In the genomic region with DNA sequence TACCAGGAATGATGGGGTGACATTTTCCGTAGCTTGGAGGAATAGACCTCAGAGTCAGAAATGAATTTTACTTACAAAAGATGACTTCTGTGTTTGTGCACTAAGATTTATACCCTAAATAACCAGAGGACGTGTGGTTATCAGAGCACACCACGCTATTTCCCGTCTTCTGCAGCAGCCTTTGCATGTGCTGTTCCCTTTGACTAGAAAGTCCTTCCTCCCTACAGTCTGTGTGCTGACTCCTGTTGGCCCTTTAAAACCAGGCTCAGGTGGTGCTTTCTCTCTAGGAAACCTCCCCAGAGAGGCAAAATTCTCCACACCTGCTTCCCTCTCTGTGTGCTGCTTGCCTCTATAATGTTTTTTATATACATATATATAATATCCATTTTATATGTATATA, we compare ENCODE assay signal across 23 cellular contexts.
DNase-seq lines count a peak whose midpoint lies in the region; ATAC-seq, FAIRE-seq and TF ChIP-seq lines count a peak whose summit lies in the region.
"Had no signal": no experiment of that assay in that cellular context is flagged by ENCODE, and none has a peak within 500 bp of the region (broad histone marks: within the 10 kb centered on the region; RNA-seq: fewer than 3 reads in every experiment).

No MANE protein-coding gene starts in this region.

- POLR2A ChIA-PET in activated CD4-positive, alpha-beta T cell treated with anti-CD3 and anti-CD28 coated beads for 36 hours (lab: Charles Lee), result no interaction called here

- no peak for DNase-seq in activated CD4-positive, alpha-beta T cell treated with anti-CD3 and anti-CD28 coated beads for 36 hours
- no peak for DNase-seq in activated CD4-positive, alpha-beta T cell treated with anti-CD3 and anti-CD28 coated beads, Interleukin-2, amount 50 U/mL, for 4 hours
- DNase-seq in GM12891 (ENCODE audit: insufficient read length, low spot score) (no peak), progenitor cell of endocrine pancreas (ENCODE audit: low spot score, unreplicated experiment) (no peak), NCI-H2227 treated with DMSO at 0.1 percent for 48 hours (lab: John Stamatoyannopoulos, UW) (no peak), LoVo (ENCODE audit: low spot score) (no peak)
- DNase-seq in effector memory CD8-positive, alpha-beta T cell, result no peak
- DNase-seq in activated T-helper 1 cell treated with anti-CD3 and anti-CD28 coated beads, Interleukin-12 subunit alpha, Interleukin-12 subunit beta, Interleukin-2, Interleukin-4 antibody, amounts not matched to agents 30 ng/mL and 10 ng/mL and 1 ng/mL, durations not matched to agents 14 hours and 24 hours and 36 hours (ENCODE audit: low spot score), result no peak
- DNase-seq: 8988T, ACHN, DMS153, DND-41, GOT3, HCEC 1CT, KBM-7, MM.1S, NCI-H1417, NCI-H1694, NCI-H2029 treated with DMSO at 0.1 percent for 48 hours, NCI-H526 treated with DMSO at 0.1 percent for 48 hours, SHP77 had no signal

- ATAC-seq in activated CD4-positive, alpha-beta T cell treated with anti-CD3 and anti-CD28 coated beads for 36 hours, result peak; percentile 17
- peak; percentile 21 for ATAC-seq in effector memory CD8-positive, alpha-beta T cell (replicated peaks)
- ATAC-seq: Panc1 had no signal

- CTCF ChIA-PET in activated CD4-positive, alpha-beta T cell treated with anti-CD3 and anti-CD28 coated beads for 36 hours (lab: Charles Lee), result interaction anchor here (1.5 kb wide), 1 partner anchor 24 kb away, joined by 3 read pairs; no protein-coding TSS in a partner anchor

- no peak for TF ChIP-seq CTCF in progenitor cell of endocrine pancreas (IDR thresholded peaks at IDR 0.05; ENCODE audit: unreplicated experiment)

- no peak for TF ChIP-seq POLR2A in GM12891 (IDR thresholded peaks at IDR 0.05; ENCODE audit: low read depth, low read length)

- no peak overlapping the region for H3K27ac Mint-ChIP-seq in activated CD4-positive, alpha-beta T cell treated with anti-CD3 and anti-CD28 coated beads for 36 hours
- no peak overlapping the region for H3K27ac Mint-ChIP-seq in effector memory CD8-positive, alpha-beta T cell
- H3K27ac Mint-ChIP-seq in progenitor cell of endocrine pancreas, result peak overlapping the region; percentile 89
- H3K27ac Mint-ChIP-seq in activated T-helper 1 cell treated with anti-CD3 and anti-CD28 coated beads, Interleukin-12 subunit alpha, Interleukin-12 subunit beta, Interleukin-2, Interleukin-4 antibody, amounts not matched to agents 30 ng/mL and 10 ng/mL and 1 ng/mL, durations not matched to agents 14 hours and 24 hours and 36 hours, result no peak overlapping the region

- intact Hi-C loops in activated CD4-positive, alpha-beta T cell treated with anti-CD3 and anti-CD28 coated beads for 36 hours (cut with DNase I, micrococcal nuclease), result no loop called here
- intact Hi-C loops in activated T-helper 1 cell treated with anti-CD3 and anti-CD28 coated beads, Interleukin-12 subunit alpha, Interleukin-12 subunit beta, Interleukin-2, Interleukin-4 antibody, amounts not matched to agents 30 ng/mL and 10 ng/mL and 1 ng/mL, durations not matched to agents 14 hours and 24 hours and 36 hours (cut with micrococcal nuclease), result no loop called here

- FAIRE-seq in GM12891 (lab: Jason Lieb, UNC), result peak; percentile 9
- FAIRE-seq: HTR-8/SVneo had no signal

- no peaks in the 10 kb centered on the region for H3K27me3 Mint-ChIP-seq in activated CD4-positive, alpha-beta T cell treated with anti-CD3 and anti-CD28 coated beads for 36 hours
- peaks cover 0 to 9% of the 10 kb centered on the region in 2 donors for H3K27me3 Mint-ChIP-seq in effector memory CD8-positive, alpha-beta T cell
- H3K27me3 Mint-ChIP-seq in progenitor cell of endocrine pancreas, result no peaks in the 10 kb centered on the region
- H3K27me3 Mint-ChIP-seq in activated T-helper 1 cell treated with anti-CD3 and anti-CD28 coated beads, Interleukin-12 subunit alpha, Interleukin-12 subunit beta, Interleukin-2, Interleukin-4 antibody, amounts not matched to agents 30 ng/mL and 10 ng/mL and 1 ng/mL, durations not matched to agents 14 hours and 24 hours and 36 hours (ENCODE audit: insufficient read depth), result peaks cover 2% of the 10 kb centered on the region

- no peak overlapping the region for H3K4me3 Mint-ChIP-seq in activated CD4-positive, alpha-beta T cell treated with anti-CD3 and anti-CD28 coated beads for 36 hours
- H3K4me3 Mint-ChIP-seq in effector memory CD8-positive, alpha-beta T cell, result no peak overlapping the region
- H3K4me3 Mint-ChIP-seq in progenitor cell of endocrine pancreas (ENCODE audit: low read depth), result no peak overlapping the region
- H3K4me3 Mint-ChIP-seq in activated T-helper 1 cell treated with anti-CD3 and anti-CD28 coated beads, Interleukin-12 subunit alpha, Interleukin-12 subunit beta, Interleukin-2, Interleukin-4 antibody, amounts not matched to agents 30 ng/mL and 10 ng/mL and 1 ng/mL, durations not matched to agents 14 hours and 24 hours and 36 hours, result no peak overlapping the region

- no peaks in the 10 kb centered on the region for H3K9me3 Mint-ChIP-seq in activated CD4-positive, alpha-beta T cell treated with anti-CD3 and anti-CD28 coated beads for 36 hours (ENCODE audit: low read depth)
- no peaks in the 10 kb centered on the region for H3K9me3 Mint-ChIP-seq in effector memory CD8-positive, alpha-beta T cell
- no peaks in the 10 kb centered on the region for H3K9me3 Mint-ChIP-seq in progenitor cell of endocrine pancreas (ENCODE audit: low read depth)
- H3K9me3 Mint-ChIP-seq in activated T-helper 1 cell treated with anti-CD3 and anti-CD28 coated beads, Interleukin-12 subunit alpha, Interleukin-12 subunit beta, Interleukin-2, Interleukin-4 antibody, amounts not matched to agents 30 ng/mL and 10 ng/mL and 1 ng/mL, durations not matched to agents 14 hours and 24 hours and 36 hours, result no peaks in the 10 kb centered on the region

- H3K36me3 Mint-ChIP-seq in activated CD4-positive, alpha-beta T cell treated with anti-CD3 and anti-CD28 coated beads for 36 hours (ENCODE audit: low read depth), result no peaks in the 10 kb centered on the region
- peaks cover 3% of the 10 kb centered on the region for H3K36me3 Mint-ChIP-seq in effector memory CD8-positive, alpha-beta T cell (ENCODE audit: insufficient read depth)
- no peaks in the 10 kb centered on the region for H3K36me3 Mint-ChIP-seq in progenitor cell of endocrine pancreas (ENCODE audit: insufficient read depth)
- H3K36me3 Mint-ChIP-seq in activated T-helper 1 cell treated with anti-CD3 and anti-CD28 coated beads, Interleukin-12 subunit alpha, Interleukin-12 subunit beta, Interleukin-2, Interleukin-4 antibody, amounts not matched to agents 30 ng/mL and 10 ng/mL and 1 ng/mL, durations not matched to agents 14 hours and 24 hours and 36 hours (ENCODE audit: low read depth), result no peaks in the 10 kb centered on the region

- H3K4me1 Mint-ChIP-seq in activated CD4-positive, alpha-beta T cell treated with anti-CD3 and anti-CD28 coated beads for 36 hours, result peaks cover 22% of the 10 kb centered on the region
- peaks cover 5 to 8% of the 10 kb centered on the region in 2 donors for H3K4me1 Mint-ChIP-seq in effector memory CD8-positive, alpha-beta T cell (ENCODE audit: low read depth in 2 of 2)
- H3K4me1 Mint-ChIP-seq in progenitor cell of endocrine pancreas (ENCODE audit: low read depth), result peaks cover 31% of the 10 kb centered on the region
- H3K4me1 Mint-ChIP-seq in activated T-helper 1 cell treated with anti-CD3 and anti-CD28 coated beads, Interleukin-12 subunit alpha, Interleukin-12 subunit beta, Interleukin-2, Interleukin-4 antibody, amounts not matched to agents 30 ng/mL and 10 ng/mL and 1 ng/mL, durations not matched to agents 14 hours and 24 hours and 36 hours (ENCODE audit: low read depth), result peaks cover 42% of the 10 kb centered on the region

TF ChIP-seq in GM12891, 5 proteins besides CTCF, POLR2A, EP300 and RAD21:
- no peak for TF ChIP-seq PAX5 (IDR thresholded peaks at IDR 0.05; ENCODE audit: insufficient read depth, low read length, severe bottlenecking)
- peak; percentile 14; the same call in 1 of the 2 replicates for TF ChIP-seq POU2F2 (IDR thresholded peaks at IDR 0.05; ENCODE audit: low read depth, low read length)
- TF ChIP-seq TAF1 (IDR thresholded peaks at IDR 0.05; ENCODE audit: low read depth, low read length), result no peak
- TF ChIP-seq SPI1 (IDR thresholded peaks at IDR 0.05; ENCODE audit: low read depth, low read length), result no peak
